8 cellular contexts compared by ENCODE assay signal in the genomic region with DNA sequence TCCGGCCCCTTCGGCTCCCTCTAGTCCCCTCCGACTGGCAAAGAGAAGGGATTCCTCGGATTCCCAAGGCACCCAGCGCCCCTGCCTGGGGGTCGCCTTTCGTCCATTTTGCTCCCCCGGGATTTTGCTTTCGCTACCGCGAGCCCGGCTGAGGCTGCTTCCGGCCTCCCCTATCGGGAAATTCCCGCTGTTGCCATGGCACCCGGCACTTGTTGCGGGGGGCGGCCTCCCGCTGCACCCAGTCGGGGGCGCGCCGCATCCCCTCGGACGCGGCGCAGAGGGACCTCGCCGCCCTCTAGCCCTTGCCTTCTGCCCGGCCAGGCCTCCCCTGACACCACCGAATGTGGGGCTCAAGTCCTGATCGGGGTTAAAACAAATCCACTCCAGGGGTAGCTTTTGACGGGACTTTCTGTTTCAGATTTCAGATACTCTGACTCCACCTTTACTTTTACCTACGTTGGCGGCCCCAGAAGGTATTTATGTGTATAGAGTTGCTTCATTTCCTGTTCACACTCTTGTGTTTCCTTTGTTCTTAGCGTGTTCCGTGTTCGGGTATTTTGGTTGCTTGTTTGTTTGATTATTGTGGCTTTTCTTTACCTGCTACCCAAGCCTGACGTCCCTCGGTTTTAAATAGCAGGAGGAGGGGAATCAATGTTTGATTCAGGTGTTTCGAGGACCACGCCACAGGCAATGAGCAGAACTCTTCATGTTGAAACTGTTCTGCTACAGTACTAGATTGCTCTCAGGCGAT. TPM values are rescaled to one million over a fixed set of nuclear protein-coding genes. Genes with fewer than 3 reads are reported as not detected.
DNase-seq lines count a peak whose midpoint lies in the region; ATAC-seq and TF ChIP-seq lines count a peak whose summit lies in the region.

No MANE protein-coding gene starts in this region.

- H3K4me1 ChIP-seq in esophagus squamous epithelium: peaks cover 0 to 49% (median 8%) of the 10 kb centered on the region in 3 donors

- no peaks in the 10 kb centered on the region for H3K9me3 Mint-ChIP-seq in natural killer cell treated with Interleukin-12 subunit alpha and Interleukin-12 subunit beta and Interleukin-15 and Interleukin-18, amount 100 ng/mL, for 72 hours
- no peaks in the 10 kb centered on the region for H3K9me3 Mint-ChIP-seq in stimulated activated naive CD8-positive, alpha-beta T cell treated with anti-CD3 and anti-CD28 coated beads, Interleukin-15, amount 100 ng/mL, for 72 hours

- CTCF ChIA-PET in AG04450 (lab: Charles Lee): interaction anchor here (0.6 kb wide), 1 partner anchor 84 kb away, joined by 3 read pairs; no protein-coding TSS in a partner anchor

- H3K4me1 Mint-ChIP-seq in natural killer cell treated with Interleukin-12 subunit alpha and Interleukin-12 subunit beta and Interleukin-15 and Interleukin-18, amount 100 ng/mL, for 72 hours (ENCODE audit: low read depth in 2 of 2): peaks cover 47 to 54% of the 10 kb centered on the region in 2 donors
- H3K4me1 Mint-ChIP-seq in stimulated activated naive CD8-positive, alpha-beta T cell treated with anti-CD3 and anti-CD28 coated beads, Interleukin-15, amount 100 ng/mL, for 72 hours: peaks cover 58% of the 10 kb centered on the region

- POLR2A ChIA-PET in AG04450 (lab: Yijun Ruan, JAX): interaction anchor here (1.3 kb wide), 1 partner anchor 75 kb away, joined by 4 read pairs; no protein-coding TSS in a partner anchor

- H3K4me3 ChIP-seq in AG04450 (ENCODE audit: low read depth, low read length) (peak overlapping the region; percentile 90), esophagus squamous epithelium (peak overlapping the region; percentile 85 to 96 (median 90))

- peaks cover 12% of the 10 kb centered on the region for H3K36me3 Mint-ChIP-seq in natural killer cell treated with Interleukin-12 subunit alpha and Interleukin-12 subunit beta and Interleukin-15 and Interleukin-18, amount 100 ng/mL, for 72 hours

- H3K27ac ChIP-seq in AG04450 (ENCODE audit: low read depth, low read length): peak overlapping the region; percentile 61
- peak overlapping the region; percentile 89 to 97 (median 95) for H3K27ac ChIP-seq in esophagus squamous epithelium

- H3K27ac Mint-ChIP-seq in natural killer cell treated with Interleukin-12 subunit alpha and Interleukin-12 subunit beta and Interleukin-15 and Interleukin-18, amount 100 ng/mL, for 72 hours: peak overlapping the region; percentile 89 to 97
- peak overlapping the region; percentile 99 to 100 for H3K27ac Mint-ChIP-seq in stimulated activated naive CD8-positive, alpha-beta T cell treated with anti-CD3 and anti-CD28 coated beads, Interleukin-15, amount 100 ng/mL, for 72 hours

- no peak for DNase-seq in AG04450 (ENCODE audit: low read depth, low spot score)
- DNase-seq in NCI-H748 treated with DMSO at 0.1 percent for 48 hours (lab: John Stamatoyannopoulos, UW): peak; percentile 52
- DNase-seq in activated T-cell treated with anti-CD3 and anti-CD28 coated beads for 24 hours (ENCODE audit: low read depth): peak; percentile 80
- DNase-seq in esophagus squamous epithelium (lab: John Stamatoyannopoulos, UW): no peak
- peak; percentile 90 for DNase-seq in natural killer cell treated with Interleukin-12 subunit alpha and Interleukin-12 subunit beta and Interleukin-15 and Interleukin-18, amount 100 ng/mL, for 72 hours (ENCODE audit: low spot score)
- DNase-seq in stimulated activated naive CD8-positive, alpha-beta T cell treated with anti-CD3 and anti-CD28 coated beads, Interleukin-15, amount 100 ng/mL, for 72 hours: peak; percentile 88 to 91

- no peaks in the 10 kb centered on the region for H3K27me3 Mint-ChIP-seq in natural killer cell treated with Interleukin-12 subunit alpha and Interleukin-12 subunit beta and Interleukin-15 and Interleukin-18, amount 100 ng/mL, for 72 hours
- H3K27me3 Mint-ChIP-seq in stimulated activated naive CD8-positive, alpha-beta T cell treated with anti-CD3 and anti-CD28 coated beads, Interleukin-15, amount 100 ng/mL, for 72 hours: no peaks in the 10 kb centered on the region

- 0 to 1% methylated on average over 13 to 14 of the region's 43 CpGs for WGBS in esophagus squamous epithelium, 2 donors

- H3K27me3 ChIP-seq in AG04450 (ENCODE audit: control insufficient read depth, insufficient read depth, low read length) (no peaks in the 10 kb centered on the region), esophagus squamous epithelium (no peaks in the 10 kb centered on the region)

- intact Hi-C loops in esophagus squamous epithelium (cut with DNase I): no loop called here

- ATAC-seq in GM18858 (IDR thresholded peaks at IDR 0.05; ENCODE audit: unreplicated experiment): peak; percentile 69
- peak; percentile 78 for ATAC-seq in HG03064 (IDR thresholded peaks at IDR 0.05; ENCODE audit: low read depth, unreplicated experiment)
- peak; percentile 86 to 90 for ATAC-seq in natural killer cell treated with Interleukin-12 subunit alpha and Interleukin-12 subunit beta and Interleukin-15 and Interleukin-18, amount 100 ng/mL, for 72 hours
- ATAC-seq in stimulated activated naive CD8-positive, alpha-beta T cell treated with anti-CD3 and anti-CD28 coated beads, Interleukin-15, amount 100 ng/mL, for 72 hours: peak; percentile 82

- TF ChIP-seq CTCF in AG04450 (IDR thresholded peaks at IDR 0.05; ENCODE audit: low read depth, low read length) (no peak), esophagus squamous epithelium (IDR thresholded peaks at IDR 0.05) (no peak)

- no peaks in the 10 kb centered on the region for H3K36me3 ChIP-seq in esophagus squamous epithelium

- peak in 1 of 4 donors; percentile 63 for TF ChIP-seq POLR2A in esophagus squamous epithelium (IDR thresholded peaks at IDR 0.05)

- peak overlapping the region; percentile 92 for H3K4me3 Mint-ChIP-seq in natural killer cell treated with Interleukin-12 subunit alpha and Interleukin-12 subunit beta and Interleukin-15 and Interleukin-18, amount 100 ng/mL, for 72 hours
- H3K4me3 Mint-ChIP-seq in stimulated activated naive CD8-positive, alpha-beta T cell treated with anti-CD3 and anti-CD28 coated beads, Interleukin-15, amount 100 ng/mL, for 72 hours: peak overlapping the region; percentile 91 to 98

- H3K9me3 ChIP-seq in AG04450 (ENCODE audit: control insufficient read depth, insufficient read depth, low read length) (no peaks in the 10 kb centered on the region), esophagus squamous epithelium (no peaks in the 10 kb centered on the region)

RNA-seq across cellular contexts. Expression of a gene that starts 1.4 kb away (rescaled TPM):
- 19.0 and 25.1 TPM in 2 replicates for polyA plus RNA-seq in AG04450 (2011; rRNA removed)
- 35.6 and 43.0 TPM in 2 replicates for polyA minus RNA-seq in AG04450 (2011; rRNA and poly(A)+ RNA removed)
- 10 to 100 TPM in 3 of 4 donors, 1 to 10 TPM in 1; 6.5 to 25.2 (median 12.3) TPM for total RNA-seq in esophagus squamous epithelium
- total RNA-seq in natural killer cell treated with Interleukin-12 subunit alpha and Interleukin-12 subunit beta and Interleukin-15 and Interleukin-18, amount 100 ng/mL, for 72 hours: 10 to 100 TPM; 58.2 to 62.5 TPM

Comparison
In these comparisons a context has a peak if more than half of its experiments do, and no peak if none do; other contexts are left out.
1. DNase-seq: peak in NCI-H748 treated with DMSO at 0.1 percent for 48 hours (single experiment), activated T-cell treated with anti-CD3 and anti-CD28 coated beads for 24 hours (single experiment), natural killer cell treated with Interleukin-12 subunit alpha and Interleukin-12 subunit beta and Interleukin-15 and Interleukin-18, amount 100 ng/mL, for 72 hours (single experiment) and stimulated activated naive CD8-positive, alpha-beta T cell treated with anti-CD3 and anti-CD28 coated beads, Interleukin-15, amount 100 ng/mL, for 72 hours (2 of 2); none in AG04450 (single experiment) and esophagus squamous epithelium (single experiment).
2. Peak in every context shown above with its lines, with median percentiles within 50 percentile points of each other: ATAC-seq.